ENCODE assay signal across 8 cellular contexts in genomic region chr1:10693497-10694273, GRCh38.
DNase-seq lines count a peak whose midpoint lies in the region; ATAC-seq and TF ChIP-seq lines count a peak whose summit lies in the region.

No MANE protein-coding gene starts in this region.

- peaks cover 4 to 31% (median 23%) of the 10 kb centered on the region in 4 donors for H3K4me1 Mint-ChIP-seq in CD4-positive, CD25-positive, alpha-beta regulatory T cell

- intact Hi-C loops in ovary (cut with DNase I): loop anchor here in 1 of 4 donors (10.0 kb wide), 1 partner anchor 59 kb away; no protein-coding TSS in a partner anchor

- H3K27me3 ChIP-seq in CD4-positive, CD25-positive, alpha-beta regulatory T cell (ENCODE audit: control insufficient read depth, insufficient read depth, low read length): no peaks in the 10 kb centered on the region
- no peaks in the 10 kb centered on the region for H3K27me3 ChIP-seq in ovary

- whole genome bisulfite sequencing in ovary, 3 donors: 1% methylated on average over 79 of the region's 79 CpGs

- H3K4me3 ChIP-seq in CD4-positive, CD25-positive, alpha-beta regulatory T cell (ENCODE audit: low read depth, low read length): peak overlapping the region; percentile 70
- H3K4me3 ChIP-seq in fibroblast of mammary gland (ENCODE audit: control insufficient read depth, low read depth, low read length) (peak overlapping the region; percentile 28), ovary (peak overlapping the region; percentile 63)

- H3K4me3 Mint-ChIP-seq in CD4-positive, CD25-positive, alpha-beta regulatory T cell: peak overlapping the region; percentile 93 to 96 (median 94)

- peak overlapping the region; percentile 84 to 97 (median 95) for H3K27ac Mint-ChIP-seq in CD4-positive, CD25-positive, alpha-beta regulatory T cell

- no peak for TF ChIP-seq POLR2A in ovary (IDR thresholded peaks at IDR 0.05)

- no peaks in the 10 kb centered on the region for H3K9me3 Mint-ChIP-seq in CD4-positive, CD25-positive, alpha-beta regulatory T cell

- H3K27me3 Mint-ChIP-seq in CD4-positive, CD25-positive, alpha-beta regulatory T cell: no peaks in the 10 kb centered on the region

- no peak for TF ChIP-seq CTCF in fibroblast of mammary gland (conservative IDR thresholded peaks at IDR 0.05; ENCODE audit: control insufficient read depth, insufficient read depth, low read depth, low read length)
- TF ChIP-seq CTCF in ovary (IDR thresholded peaks at IDR 0.05): no peak

- H3K9me3 ChIP-seq in CD4-positive, CD25-positive, alpha-beta regulatory T cell (ENCODE audit: control insufficient read depth in 2 of 2, low read length in 2 of 2): no peaks in the 10 kb centered on the region
- H3K9me3 ChIP-seq in ovary: no peaks in the 10 kb centered on the region

- no peaks in the 10 kb centered on the region for H3K36me3 ChIP-seq in CD4-positive, CD25-positive, alpha-beta regulatory T cell (ENCODE audit: control insufficient read depth, insufficient read depth, low read length)
- no peaks in the 10 kb centered on the region for H3K36me3 ChIP-seq in ovary

- TF ChIP-seq EP300 in ovary (IDR thresholded peaks at IDR 0.05): no peak

- H3K27ac ChIP-seq in CD4-positive, CD25-positive, alpha-beta regulatory T cell (ENCODE audit: insufficient read depth, low read length, poor library complexity, severe bottlenecking): peak overlapping the region; percentile 87
- peak overlapping the region in 1 of 2 donors; percentile 45 for H3K27ac ChIP-seq in ovary

- peak; percentile 2 to 10 for ATAC-seq in CD4-positive, CD25-positive, alpha-beta regulatory T cell (ENCODE audit: low read depth in 2 of 2)
- peak; percentile 23 for ATAC-seq in GM21528 (IDR thresholded peaks at IDR 0.05; ENCODE audit: low FRiP score, unreplicated experiment)

- no peaks in the 10 kb centered on the region for H3K36me3 Mint-ChIP-seq in CD4-positive, CD25-positive, alpha-beta regulatory T cell

- peaks cover 25% of the 10 kb centered on the region for H3K4me1 ChIP-seq in CD4-positive, CD25-positive, alpha-beta regulatory T cell (ENCODE audit: control insufficient read depth, insufficient read depth, low read length, poor library complexity, severe bottlenecking)
- no peaks in the 10 kb centered on the region for H3K4me1 ChIP-seq in ovary (ENCODE audit: insufficient read depth)

- DNase-seq in CD4-positive, CD25-positive, alpha-beta regulatory T cell: peak; percentile 45 to 66 (median 56)
- DNase-seq in NCI-H226: peak; percentile 12
- peak; percentile 26 for DNase-seq in activated T-cell treated with anti-CD3 and anti-CD28 coated beads for 1 hour (ENCODE audit: low read depth)
- no peak for DNase-seq in fibroblast of mammary gland (ENCODE audit: low read depth)
- DNase-seq in ovary: peak in 3 of 5 donors; percentile 31 to 61 (median 56)
- no peak for DNase-seq in NCI-H1694 treated with DMSO at 0.1 percent for 48 hours (lab: John Stamatoyannopoulos, UW)
- DNase-seq in NCI-H774 (lab: John Stamatoyannopoulos, UW): no peak

Comparison
In these comparisons a context has a peak if more than half of its experiments do, and no peak if none do; other contexts are left out.
1. DNase-seq: peak in CD4-positive, CD25-positive, alpha-beta regulatory T cell (3 of 3), NCI-H226 (single experiment), activated T-cell treated with anti-CD3 and anti-CD28 coated beads for 1 hour (single experiment) and ovary (3 of 5); none in fibroblast of mammary gland (single experiment), NCI-H1694 treated with DMSO at 0.1 percent for 48 hours (single experiment) and NCI-H774 (single experiment).
2. Peak in every context shown above with its lines, with median percentiles within 50 percentile points of each other: H3K4me3 ChIP-seq.